ENCODE assay signal across 3 cellular contexts in the genomic region with DNA sequence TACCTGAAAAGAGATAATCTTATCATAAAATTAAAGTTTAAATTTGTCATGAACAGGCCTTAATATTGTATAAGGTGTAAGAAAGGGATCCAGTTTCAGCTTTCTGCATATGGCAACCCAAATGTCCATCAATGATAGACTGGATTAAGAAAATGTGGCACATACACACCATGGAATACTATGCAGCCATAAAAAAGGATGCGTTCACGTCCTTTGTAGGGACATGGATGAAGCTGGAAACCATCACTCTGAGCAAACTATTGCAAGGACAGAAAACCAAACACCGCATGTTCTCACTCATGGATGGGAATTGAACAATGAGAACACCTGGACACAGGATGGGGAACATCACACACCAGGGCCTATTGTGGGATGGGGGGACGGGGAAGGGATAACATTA.
TF ChIP-seq lines count a peak whose summit lies in the region.

No MANE protein-coding gene starts in this region.

TF ChIP-seq in HEK293, 187 proteins besides CTCF, POLR2A, EP300 and RAD21:
- TF ChIP-seq ZNF146 (tag by site-specific recombination; IDR thresholded peaks at IDR 0.05) = peak; percentile 90

TF ChIP-seq in K562, 482 proteins besides CTCF, POLR2A, EP300 and RAD21:
- TF ChIP-seq RBM25 (IDR thresholded peaks at IDR 0.05; ENCODE audit: low read depth, low read length, severe bottlenecking) (peak; percentile 4), ZNF146 (CRISPR knock-in tag; IDR thresholded peaks at IDR 0.05; ENCODE audit: unreplicated experiment) (peak; percentile 97), BCOR (IDR thresholded peaks at IDR 0.05) (peak; percentile 60; the same call in 1 of the 2 replicates)

TF ChIP-seq in HepG2, 621 proteins besides CTCF, POLR2A, EP300 and RAD21:
- TF ChIP-seq ZMYM3 (CRISPR knock-in tag; IDR thresholded peaks at IDR 0.05) = 0 out of 2 replicates have a peak, but pooled peaks have one; percentile 28
TF ChIP-seq in HepG2: peak in this region for 1; not testable (repeated sequence) for 620.
